ENCODE assay signal across 8 cellular contexts in the genomic region with DNA sequence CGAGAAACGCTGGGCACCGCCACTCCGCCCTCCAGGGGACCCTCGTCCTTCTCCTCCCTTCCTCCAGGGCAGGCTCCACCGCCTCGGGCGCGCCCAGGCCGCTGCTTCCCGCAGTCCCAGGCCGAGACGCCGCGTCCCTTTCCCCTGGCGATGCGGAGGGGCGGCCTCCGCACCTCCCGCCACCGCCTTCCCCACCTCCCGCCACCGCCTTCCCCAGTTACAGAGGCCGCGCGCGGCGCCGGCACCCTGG. TPM values are rescaled to one million over a fixed set of nuclear protein-coding genes. Genes with fewer than 3 reads are reported as not detected.
A peak's percentile ranks its signal among the peaks of the same experiment; 100 is the strongest.
DNase-seq lines count a peak whose midpoint lies in the region; TF ChIP-seq lines count a peak whose summit lies in the region.

No MANE protein-coding gene starts in this region.

- WGBS in suprapubic skin = 0% methylated on average over 1 of the region's 29 CpGs

- peaks cover 32% of the 10 kb centered on the region for H3K4me1 ChIP-seq in suprapubic skin

- DNase-seq in stimulated activated CD4-positive, alpha-beta T cell treated with anti-CD3 and anti-CD28 coated beads, Interleukin-4, amount 100 ng/mL, for 1 hour = peak; percentile 50
- DNase-seq in stimulated activated CD4-positive, alpha-beta T cell treated with anti-CD3 and anti-CD28 coated beads, Interleukin-4, amount 100 ng/mL, for 4 hours = no peak
- DNase-seq in inferior parietal cortex (ENCODE audit: extremely low spot score) (peak; percentile 32), suprapubic skin (ENCODE audit: low spot score in 2 of 2) (peak in 1 of 2 donors; percentile 82), MV-4-11 (lab: John Stamatoyannopoulos, UW) (no peak), ureter (ENCODE audit: low spot score) (no peak), occipital lobe (lab: John Stamatoyannopoulos, UW) (no peak)

- peak overlapping the region; percentile 50 for H3K27ac ChIP-seq in angular gyrus (ENCODE audit: low read depth, low read length)
- peak overlapping the region; percentile 93 for H3K27ac ChIP-seq in suprapubic skin

- H3K4me3 ChIP-seq in suprapubic skin = peak overlapping the region; percentile 86

- no peaks in the 10 kb centered on the region for H3K27me3 ChIP-seq in suprapubic skin

- no peak for TF ChIP-seq CTCF in suprapubic skin (IDR thresholded peaks at IDR 0.05)

- no peak for TF ChIP-seq EP300 in suprapubic skin (IDR thresholded peaks at IDR 0.05)

- no peak for TF ChIP-seq POLR2A in suprapubic skin (IDR thresholded peaks at IDR 0.05)

- no peaks in the 10 kb centered on the region for H3K9me3 ChIP-seq in suprapubic skin

- no peaks in the 10 kb centered on the region for H3K36me3 ChIP-seq in suprapubic skin

RNA-seq across cellular contexts. Expression of a gene that starts 0.2 kb away (rescaled TPM):
- total RNA-seq in suprapubic skin (100 to 1,000 TPM; 126 to 214 (median 154) TPM), ureter (170 TPM), occipital lobe (98.9 TPM)

RNA-seq across cellular contexts. Expression of a gene that starts 48.1 kb away (rescaled TPM):
- total RNA-seq in suprapubic skin (10 to 100 TPM in 2 of 4 donors, 1 to 10 TPM in 2; 8.6 to 14.9 (median 10.9) TPM), ureter (6.7 TPM), occipital lobe (not detected)

Comparison
In these comparisons a context has a peak if more than half of its experiments do, and no peak if none do; other contexts are left out.
1. DNase-seq: peak in stimulated activated CD4-positive, alpha-beta T cell treated with anti-CD3 and anti-CD28 coated beads, Interleukin-4, amount 100 ng/mL, for 1 hour (single experiment) and inferior parietal cortex (single experiment); none in stimulated activated CD4-positive, alpha-beta T cell treated with anti-CD3 and anti-CD28 coated beads, Interleukin-4, amount 100 ng/mL, for 4 hours (0 of 2), MV-4-11 (single experiment), ureter (single experiment) and occipital lobe (single experiment).